Comparison of ENCODE assay signal across 7 cellular contexts in the genomic region with DNA sequence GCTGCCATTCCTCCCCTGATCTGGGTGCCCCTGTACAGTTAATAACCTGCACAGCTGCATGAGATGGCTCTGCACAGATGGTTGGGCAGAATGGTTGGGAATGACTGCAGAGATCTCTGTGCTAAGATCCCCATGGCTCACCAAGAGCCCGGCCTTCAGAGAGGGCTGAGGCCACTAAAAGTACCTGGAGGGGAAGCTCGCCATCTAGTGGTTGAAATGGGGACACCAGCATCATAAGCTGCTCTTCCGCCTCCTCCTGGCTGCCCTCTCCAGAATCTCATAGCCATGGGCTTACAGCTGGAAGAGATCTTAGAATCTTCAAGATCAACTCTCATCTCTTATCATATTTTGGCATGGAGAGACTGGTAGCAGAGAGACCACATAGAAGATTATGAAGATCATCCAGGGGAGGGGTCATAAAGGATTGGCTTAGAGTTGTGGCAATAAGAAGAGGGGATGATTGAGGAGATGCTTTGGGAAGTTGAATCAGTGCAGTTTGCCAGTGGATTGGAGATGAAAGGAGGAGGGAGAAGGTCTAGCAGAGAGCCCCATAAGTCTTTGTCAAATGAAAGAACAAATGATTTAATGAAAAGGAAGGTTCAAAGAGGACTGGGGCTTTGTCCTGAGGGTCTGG.
A peak's percentile ranks its signal among the peaks of the same experiment; 100 is the strongest.
DNase-seq lines count a peak whose midpoint lies in the region; TF ChIP-seq lines count a peak whose summit lies in the region.

No MANE protein-coding gene starts in this region.

- peaks cover 43% of the 10 kb centered on the region for H3K27me3 Mint-ChIP-seq in nephron progenitor cell (ENCODE audit: low read depth, poor library complexity)

- H3K9me3 ChIP-seq in OCI-LY1 (ENCODE audit: low read length), result no peaks in the 10 kb centered on the region

- H3K4me1 Mint-ChIP-seq in nephron progenitor cell, result peaks cover 25% of the 10 kb centered on the region

- H3F3A ChIP-seq in OCI-LY1 (ENCODE audit: insufficient read depth, low read length), result no peaks in the 10 kb centered on the region

- no peak overlapping the region for H2AFZ ChIP-seq in OCI-LY1 (ENCODE audit: low read length)

- no peaks in the 10 kb centered on the region for H3K4me1 ChIP-seq in OCI-LY1 (ENCODE audit: insufficient read depth, low read length, severe bottlenecking)

- no peaks in the 10 kb centered on the region for H3K79me2 ChIP-seq in OCI-LY1 (ENCODE audit: insufficient read depth, low read length)

- H3K27ac Mint-ChIP-seq in nephron progenitor cell, result no peak overlapping the region

- peak; percentile 66 for DNase-seq in HK-2 (ENCODE audit: unreplicated experiment)
- peak; percentile 26 for DNase-seq in activated T-cell treated with anti-CD3 and anti-CD28 coated beads for 4 hours
- peak; percentile 64 for DNase-seq in fibroblast of gingiva (ENCODE audit: low read depth)
- DNase-seq in nephron progenitor cell, result peak; percentile 82
- DNase-seq in substantia nigra (lab: John Stamatoyannopoulos, UW), result peak in 30 of 49 donors; percentile 5 to 63 (median 29)

- no peaks in the 10 kb centered on the region for H3K9me3 Mint-ChIP-seq in nephron progenitor cell

- H3K4me2 ChIP-seq in OCI-LY1 (ENCODE audit: low read length), result no peak overlapping the region

- H3K4me3 ChIP-seq in GM12875 (ENCODE audit: low read depth, low read length), result no peak overlapping the region
- no peak overlapping the region for H3K4me3 ChIP-seq in OCI-LY1 (ENCODE audit: low read depth, low read length, poor library complexity, severe bottlenecking)

- TF ChIP-seq CTCF in GM12875 (IDR thresholded peaks at IDR 0.05; ENCODE audit: borderline replicate concordance, insufficient read depth, low read depth, low read length) (peak; percentile 92), OCI-LY1 (IDR thresholded peaks at IDR 0.05; ENCODE audit: low read length) (peak; percentile 80), nephron progenitor cell (IDR thresholded peaks at IDR 0.05) (peak; percentile 92)

- no peaks in the 10 kb centered on the region for H3K9me2 ChIP-seq in OCI-LY1 (ENCODE audit: low read depth, low read length)

- H3K4me3 Mint-ChIP-seq in nephron progenitor cell, result no peak overlapping the region

- H4K20me1 ChIP-seq in OCI-LY1 (ENCODE audit: insufficient read depth, low read length), result no peaks in the 10 kb centered on the region

- H3K9ac ChIP-seq in OCI-LY1 (ENCODE audit: low read length), result no peak overlapping the region

- H3K27me3 ChIP-seq in OCI-LY1 (ENCODE audit: insufficient read depth, low read length), result no peaks in the 10 kb centered on the region

- H3K27ac ChIP-seq in OCI-LY1 (ENCODE audit: low read depth, low read length, poor library complexity, severe bottlenecking) (no peak overlapping the region), substantia nigra (ENCODE audit: low read depth, low read length, poor library complexity, severe bottlenecking) (no peak overlapping the region)

- H3K36me3 ChIP-seq in OCI-LY1 (ENCODE audit: insufficient read depth, low read length), result no peaks in the 10 kb centered on the region

- H3K36me3 Mint-ChIP-seq in nephron progenitor cell (ENCODE audit: low read depth), result no peaks in the 10 kb centered on the region

Comparison
In these comparisons a context has a peak if more than half of its experiments do, and no peak if none do; other contexts are left out.
1. DNase-seq: peak in every context shown above with its lines; median percentile 82 in nephron progenitor cell; 66 in HK-2; 64 in fibroblast of gingiva; 29 in substantia nigra; 26 in activated T-cell treated with anti-CD3 and anti-CD28 coated beads for 4 hours.